Comparison of ENCODE assay signal across 14 cellular contexts in genomic region chrX:1554469-1555210, GRCh38. TPM values are rescaled to one million over a fixed set of nuclear protein-coding genes. Genes with fewer than 3 reads are reported as not detected.
DNase-seq lines count a peak whose midpoint lies in the region; ATAC-seq and TF ChIP-seq lines count a peak whose summit lies in the region.
"Had no signal": no experiment of that assay in that cellular context is flagged by ENCODE, and none has a peak within 500 bp of the region (broad histone marks: within the 10 kb centered on the region; RNA-seq: fewer than 3 reads in every experiment).

No MANE protein-coding gene starts in this region.

- no peaks in the 10 kb centered on the region for H4K20me1 ChIP-seq in SU-DHL-6 (ENCODE audit: low read depth, low read length)

- H3K27ac ChIP-seq in SU-DHL-6 (ENCODE audit: low read depth, low read length) (peak overlapping the region; percentile 42), neutrophil (peak overlapping the region; percentile 50), thyroid gland (no peak overlapping the region), endodermal cell (ENCODE audit: low read depth, low read length) (no peak overlapping the region)

- no peaks in the 10 kb centered on the region for H3K9me2 ChIP-seq in SU-DHL-6 (replicated peaks; ENCODE audit: insufficient read depth, low read length)

- intact Hi-C loops in thyroid gland (cut with DNase I) = no loop called here

- no peaks in the 10 kb centered on the region for H3K27me3 Mint-ChIP-seq in activated T-helper 17 cell treated with anti-CD3 and anti-CD28 coated beads, Interleukin-2, amount 50 U/mL, for 72 hours
- H3K27me3 Mint-ChIP-seq in endodermal cell (ENCODE audit: insufficient read depth) = peaks cover 7% of the 10 kb centered on the region

- TF ChIP-seq CTCF in GM12865 (IDR thresholded peaks at IDR 0.05; ENCODE audit: insufficient read depth, low read depth, low read length, missing control alignments) (no peak), SU-DHL-6 (IDR thresholded peaks at IDR 0.05; ENCODE audit: insufficient read depth, low read length, poor library complexity, severe bottlenecking) (no peak), neutrophil (IDR thresholded peaks at IDR 0.05) (no peak), thyroid gland (IDR thresholded peaks at IDR 0.05) (no peak), endodermal cell (conservative IDR thresholded peaks at IDR 0.05) (no peak)

- H3K4me3 ChIP-seq in GM12865 (ENCODE audit: low read depth, low read length) = no peak overlapping the region
- peak overlapping the region; percentile 26 for H3K4me3 ChIP-seq in SU-DHL-6 (ENCODE audit: insufficient read depth, low read length, poor library complexity, severe bottlenecking)
- no peak overlapping the region for H3K4me3 ChIP-seq in neutrophil (ENCODE audit: low read depth in 1 of 2, low read length in 1 of 2)
- H3K4me3 ChIP-seq in thyroid gland (replicated peaks in 1 of 3) = no peak overlapping the region
- no peak overlapping the region for H3K4me3 ChIP-seq in endodermal cell (ENCODE audit: low read length)

- H3K9ac ChIP-seq in SU-DHL-6 (ENCODE audit: low read length) (no peak overlapping the region; the same call in 1 of the 2 replicates), endodermal cell (ENCODE audit: extremely low read depth, low read length, poor library complexity, severe bottlenecking) (no peak overlapping the region)

- DNase-seq in GM12865 (ENCODE audit: low read depth) (peak; percentile 58), Ammon's horn (ENCODE audit: low spot score) (no peak), thyroid gland (no peak), endodermal cell (no peak), NCI-H2029 (lab: John Stamatoyannopoulos, UW) (no peak)
- DNase-seq: aorta, Caco-2, erythroblast, H9, NCI-H2081 had no signal

- peaks cover 49% of the 10 kb centered on the region for H3K4me1 Mint-ChIP-seq in activated T-helper 17 cell treated with anti-CD3 and anti-CD28 coated beads, Interleukin-2, amount 50 U/mL, for 72 hours
- no peaks in the 10 kb centered on the region for H3K4me1 Mint-ChIP-seq in endodermal cell

- peak overlapping the region; percentile 37 for H3K4me2 ChIP-seq in SU-DHL-6 (ENCODE audit: low read depth, low read length, poor library complexity, severe bottlenecking)

- H3K27ac Mint-ChIP-seq in activated T-helper 17 cell treated with anti-CD3 and anti-CD28 coated beads, Interleukin-2, amount 50 U/mL, for 72 hours = peak overlapping the region; percentile 92
- H3K27ac Mint-ChIP-seq in endodermal cell = no peak overlapping the region
- H3K27ac Mint-ChIP-seq: H9 had no signal

- H3K27me3 ChIP-seq in SU-DHL-6 (ENCODE audit: low read length) = no peaks in the 10 kb centered on the region
- no peaks in the 10 kb centered on the region for H3K27me3 ChIP-seq in neutrophil
- H3K27me3 ChIP-seq in thyroid gland = no peaks in the 10 kb centered on the region
- H3K27me3 ChIP-seq in endodermal cell (ENCODE audit: control insufficient read depth, insufficient read depth, low read length, poor library complexity, severe bottlenecking) = no peaks in the 10 kb centered on the region

- 76 to 86% methylated on average over 19 of the region's 19 CpGs for WGBS in thyroid gland, 2 donors
- 94 to 95% methylated on average over 10 to 19 of the region's 19 CpGs for WGBS in endodermal cell (ENCODE audit: insufficient coverage in 1 of 2, insufficient read length in 1 of 2), 2 experiments

- H2AFZ ChIP-seq in SU-DHL-6 (ENCODE audit: low read depth, low read length, severe bottlenecking) = peak overlapping the region; percentile 56

- TF ChIP-seq POLR2A in thyroid gland (IDR thresholded peaks at IDR 0.05) = no peak

- peaks cover 6% of the 10 kb centered on the region for H3F3A ChIP-seq in SU-DHL-6 (ENCODE audit: insufficient read depth)

- H3K36me3 Mint-ChIP-seq in activated T-helper 17 cell treated with anti-CD3 and anti-CD28 coated beads, Interleukin-2, amount 50 U/mL, for 72 hours (ENCODE audit: low read depth) = no peaks in the 10 kb centered on the region
- H3K36me3 Mint-ChIP-seq in endodermal cell (ENCODE audit: low read depth) = no peaks in the 10 kb centered on the region

- H3K4me3 Mint-ChIP-seq in activated T-helper 17 cell treated with anti-CD3 and anti-CD28 coated beads, Interleukin-2, amount 50 U/mL, for 72 hours = peak overlapping the region; percentile 82
- no peak overlapping the region for H3K4me3 Mint-ChIP-seq in endodermal cell
- H3K4me3 Mint-ChIP-seq: H9 had no signal

- peaks cover 5% of the 10 kb centered on the region; the same call in 1 of the 2 replicates for H3K79me2 ChIP-seq in SU-DHL-6 (ENCODE audit: insufficient read depth, low read length)

- ATAC-seq in activated T-helper 17 cell treated with anti-CD3 and anti-CD28 coated beads, Interleukin-2, amount 50 U/mL, for 72 hours (replicated peaks) = peak; percentile 75
- ATAC-seq: SK-N-SH treated with all-trans-retinoic acid at 6 μM for 48 hours had no signal

- peaks cover 11% of the 10 kb centered on the region for H3K9me3 Mint-ChIP-seq in activated T-helper 17 cell treated with anti-CD3 and anti-CD28 coated beads, Interleukin-2, amount 50 U/mL, for 72 hours
- H3K9me3 Mint-ChIP-seq in endodermal cell = peaks cover 10% of the 10 kb centered on the region

- peaks cover 5 to 11% of the 10 kb centered on the region in 2 experiments for H3K4me1 ChIP-seq in neutrophil (ENCODE audit: control insufficient read depth in 1 of 2, insufficient read depth in 1 of 2, low read depth in 1 of 2, low read length in 1 of 2)
- H3K4me1 ChIP-seq in thyroid gland = no peaks in the 10 kb centered on the region
- H3K4me1 ChIP-seq in endodermal cell (ENCODE audit: control insufficient read depth, insufficient read depth, low read length) = no peaks in the 10 kb centered on the region
- H3K4me1 ChIP-seq: Caco-2 had no signal

- H3K36me3 ChIP-seq in SU-DHL-6 (ENCODE audit: low read length) (no peaks in the 10 kb centered on the region), neutrophil (no peaks in the 10 kb centered on the region), thyroid gland (no peaks in the 10 kb centered on the region), endodermal cell (ENCODE audit: control insufficient read depth, insufficient read depth, low read length) (no peaks in the 10 kb centered on the region)

- H3K9me3 ChIP-seq in SU-DHL-6 (ENCODE audit: insufficient read depth, low read length) (peaks cover 3% of the 10 kb centered on the region; the same call in 1 of the 2 replicates), neutrophil (no peaks in the 10 kb centered on the region), thyroid gland (no peaks in the 10 kb centered on the region), endodermal cell (ENCODE audit: control insufficient read depth, low read length) (peaks cover 6% of the 10 kb centered on the region)

RNA-seq across cellular contexts. Expression of gene P2RY8, which starts 17.7 kb away (rescaled TPM):
- total RNA-seq in activated T-helper 17 cell treated with anti-CD3 and anti-CD28 coated beads, Interleukin-2, amount 50 U/mL, for 72 hours = 100 to 1,000 TPM in 1 of 2 donors, 10 to 100 TPM in 1; 89.0 to 105 TPM
- 10 to 100 TPM in 1 of 4 donors, 1 to 10 TPM in 3; 2.4 to 11.9 (median 3.0) TPM for total RNA-seq in thyroid gland
- not detected for total RNA-seq in endodermal cell
- polyA plus RNA-seq in endodermal cell (2013, experiment 1 of 2) = 0.07 TPM
- polyA plus RNA-seq in endodermal cell (2013, experiment 2 of 2) = 0.04 TPM
- total RNA-seq: Caco-2, H9 had no signal

RNA-seq across cellular contexts. Expression of gene AKAP17A, which starts 36.8 kb away (rescaled TPM):
- total RNA-seq in activated T-helper 17 cell treated with anti-CD3 and anti-CD28 coated beads, Interleukin-2, amount 50 U/mL, for 72 hours = 10 to 100 TPM; 54.3 to 79.4 TPM
- total RNA-seq in thyroid gland (10 to 100 TPM; 56.7 to 82.6 (median 63.1) TPM), endodermal cell (10 to 100 TPM; 42.2 to 50.9 TPM)
- polyA plus RNA-seq in endodermal cell (2013, experiment 1 of 2) = 50.4 TPM
- 42.1 TPM for polyA plus RNA-seq in endodermal cell (2013, experiment 2 of 2)

Comparison
In these comparisons a context has a peak if more than half of its experiments do, and no peak if none do; other contexts are left out.
1. H3K27ac ChIP-seq: peak in SU-DHL-6 (single experiment) and neutrophil (single experiment); none in thyroid gland (0 of 3) and endodermal cell (single experiment).
2. RNA of gene P2RY8, which starts 17.7 kb away (total RNA-seq): 89.0 to 105 TPM in activated T-helper 17 cell treated with anti-CD3 and anti-CD28 coated beads, Interleukin-2, amount 50 U/mL, for 72 hours; 2.4 to 11.9 TPM in thyroid gland and not detected in endodermal cell; every median in the first group is over 4 times any median in the second.